9 cellular contexts compared by ENCODE assay signal in genomic region chr21:37496972-37497371, GRCh38.
DNase-seq lines count a peak whose midpoint lies in the region; ATAC-seq, FAIRE-seq and TF ChIP-seq lines count a peak whose summit lies in the region.
"Had no signal": no experiment of that assay in that cellular context is flagged by ENCODE, and none has a peak within 500 bp of the region (broad histone marks: within the 10 kb centered on the region; RNA-seq: fewer than 3 reads in every experiment).

No MANE protein-coding gene starts in this region.

- FAIRE-seq in HTR-8/SVneo (lab: Jason Lieb, UNC) (no peak), astrocyte (lab: Jason Lieb, UNC) (no peak)
- FAIRE-seq: GM12891 had no signal

- H3K4me3 ChIP-seq in Caco-2 (ENCODE audit: low read depth, low read length) (no peak overlapping the region), astrocyte (ENCODE audit: insufficient read depth, low read depth, low read length) (no peak overlapping the region), lower lobe of right lung (no peak overlapping the region)

- H3K9me3 ChIP-seq in Caco-2 (no peaks in the 10 kb centered on the region), astrocyte (ENCODE audit: insufficient read depth, low read depth, low read length) (no peaks in the 10 kb centered on the region), lower lobe of right lung (no peaks in the 10 kb centered on the region)

- POLR2A ChIA-PET in Caco-2 (lab: Charles Lee): no interaction called here

- peak; percentile 3 to 42 for TF ChIP-seq CTCF in Caco-2 (IDR thresholded peaks at IDR 0.05; ENCODE audit: insufficient read depth in 1 of 2, low read depth in 1 of 2, low read length in 1 of 2, severe bottlenecking in 1 of 2, unreplicated experiment in 1 of 2)
- TF ChIP-seq CTCF in astrocyte (IDR thresholded peaks at IDR 0.05; ENCODE audit: insufficient read depth, low read depth, low read length): peak; percentile 25
- TF ChIP-seq CTCF in lower lobe of right lung (IDR thresholded peaks at IDR 0.05): peak; percentile 22

- BruUV-seq in Caco-2 (replicated peaks; lab: Mats Ljungman, UMichigan): no TSS peak

- H3K36me3 Mint-ChIP-seq in Caco-2 (ENCODE audit: insufficient read depth, unreplicated experiment): peaks cover 31% of the 10 kb centered on the region
- peaks cover 10% of the 10 kb centered on the region for H3K36me3 Mint-ChIP-seq in astrocyte (ENCODE audit: low read depth, unreplicated experiment)

- H3K27me3 Mint-ChIP-seq in Caco-2 (ENCODE audit: insufficient read depth, unreplicated experiment) (no peaks in the 10 kb centered on the region), astrocyte (ENCODE audit: low read depth, unreplicated experiment) (no peaks in the 10 kb centered on the region)

- H3K4me3 Mint-ChIP-seq in Caco-2 (ENCODE audit: unreplicated experiment) (no peak overlapping the region), astrocyte (ENCODE audit: unreplicated experiment) (no peak overlapping the region)

- no peak for ATAC-seq in lower lobe of right lung

- H3K79me2 ChIP-seq in astrocyte (ENCODE audit: insufficient read depth, low read length): peaks cover 20% of the 10 kb centered on the region

- intact Hi-C loops in Caco-2 (cut with micrococcal nuclease; ENCODE audit: unreplicated experiment): loop anchor here (2.0 kb wide), 1 partner anchor 146 kb away; no protein-coding TSS in a partner anchor
- intact Hi-C loops in lower lobe of right lung (cut with DNase I): no loop called here

- DNase-seq in Caco-2: no peak
- DNase-seq in HTR-8/SVneo (ENCODE audit: insufficient read length, low spot score): peak; percentile 8
- DNase-seq in astrocyte (ENCODE audit: low read depth): no peak
- no peak for DNase-seq in lower lobe of right lung
- no peak for DNase-seq in germinal center (ENCODE audit: low spot score)
- no peak for DNase-seq in activated naive CD4-positive, alpha-beta T cell treated with Interleukin-2 at 50 U/mL for 16 hours
- no peak for DNase-seq in cerebellum (ENCODE audit: low spot score)
- no peak for DNase-seq in SKM-1 (lab: John Stamatoyannopoulos, UW; ENCODE audit: unreplicated experiment)

- H3K4me1 Mint-ChIP-seq in Caco-2 (ENCODE audit: low read depth, unreplicated experiment) (no peaks in the 10 kb centered on the region), astrocyte (ENCODE audit: low read depth, unreplicated experiment) (no peaks in the 10 kb centered on the region)

- CTCF ChIA-PET in Caco-2 (lab: Charles Lee): no interaction called here

- H3K27ac ChIP-seq in astrocyte (ENCODE audit: low read depth, low read length) (no peak overlapping the region), lower lobe of right lung (no peak overlapping the region)

- H3K9me3 Mint-ChIP-seq in Caco-2 (ENCODE audit: unreplicated experiment) (no peaks in the 10 kb centered on the region), astrocyte (ENCODE audit: unreplicated experiment) (no peaks in the 10 kb centered on the region)

- H3K4me2 ChIP-seq in astrocyte (ENCODE audit: low read length): no peak overlapping the region

- H3K36me3 ChIP-seq in Caco-2 (ENCODE audit: control insufficient read depth, insufficient read depth, low read length): no peaks in the 10 kb centered on the region
- H3K36me3 ChIP-seq in astrocyte (ENCODE audit: insufficient read depth, low read length): peaks cover 13% of the 10 kb centered on the region
- H3K36me3 ChIP-seq in lower lobe of right lung: peaks cover 74% of the 10 kb centered on the region

- H3K27me3 ChIP-seq in Caco-2 (replicated peaks; ENCODE audit: control insufficient read depth, insufficient read depth, low read length) (no peaks in the 10 kb centered on the region), astrocyte (ENCODE audit: insufficient read depth, low read length) (no peaks in the 10 kb centered on the region), lower lobe of right lung (ENCODE audit: low read depth) (no peaks in the 10 kb centered on the region)

- H3K27ac Mint-ChIP-seq in Caco-2 (ENCODE audit: unreplicated experiment): no peak overlapping the region
- H3K27ac Mint-ChIP-seq in astrocyte (ENCODE audit: unreplicated experiment): no peak overlapping the region

- H3K4me1 ChIP-seq in Caco-2 (no peaks in the 10 kb centered on the region), astrocyte (ENCODE audit: insufficient read depth, low read length) (no peaks in the 10 kb centered on the region), lower lobe of right lung (no peaks in the 10 kb centered on the region)

- H4K20me1 ChIP-seq in astrocyte (ENCODE audit: insufficient read depth, low read length): peaks cover 5% of the 10 kb centered on the region

- H3K9ac ChIP-seq in astrocyte (ENCODE audit: low read length): no peak overlapping the region

- H2AFZ ChIP-seq in astrocyte (ENCODE audit: low read depth, low read length): no peak overlapping the region
